Comparison of ENCODE assay signal across 16 cellular contexts in genomic region chr22:27602390-27602789, GRCh38.
"Had no signal": no experiment of that assay in that cellular context is flagged by ENCODE, and none has a peak within 500 bp of the region (broad histone marks: within the 10 kb centered on the region; RNA-seq: fewer than 3 reads in every experiment).

No MANE protein-coding gene starts in this region.

- H3K27ac Mint-ChIP-seq: activated naive CD8-positive, alpha-beta T cell had no signal

- H3K27ac ChIP-seq: esophagus squamous epithelium, ovary, upper lobe of right lung had no signal

- DNase-seq: activated CD4-positive, alpha-beta T cell treated with anti-CD3 and anti-CD28 coated beads for 1 hour; activated CD4-positive, alpha-beta T cell treated with anti-CD3 and anti-CD28 coated beads, Interleukin-2, amount 50 U/mL, for 48 hours; activated gamma-delta T cell; activated T-cell treated with anti-CD3 and anti-CD28 coated beads, Interleukin-2, amount 50 U/mL, for 4 hours; amygdala; cerebellar nuclear complex; esophagus squamous epithelium; foreskin fibroblast; head of caudate nucleus; left ventricle myocardium superior; ovary; stimulated activated CD4-positive, alpha-beta T cell treated with anti-CD3 and anti-CD28 coated beads, Interleukin-4, amount 100 ng/mL, for 1 hour; stimulated activated CD8-positive, alpha-beta memory T cell treated with anti-CD3 and anti-CD28 coated beads, Interleukin-4, amount 100 ng/mL, for 48 hours; stimulated activated naive CD8-positive, alpha-beta T cell treated with anti-CD3 and anti-CD28 coated beads, Interleukin-15, Interleukin-2, amounts not matched to agents 100 U/mL and 50 U/mL, for 24 hours; upper lobe of right lung had no signal

- ATAC-seq: activated T-cell treated with anti-CD3 and anti-CD28 coated beads, Interleukin-2, amount 50 U/mL, for 4 hours; left ventricle myocardium superior; stimulated activated naive CD8-positive, alpha-beta T cell treated with anti-CD3 and anti-CD28 coated beads, Interleukin-15, Interleukin-2, amounts not matched to agents 100 U/mL and 50 U/mL, for 24 hours; upper lobe of right lung had no signal

- H3K4me3 Mint-ChIP-seq: activated naive CD8-positive, alpha-beta T cell; activated T-cell treated with anti-CD3 and anti-CD28 coated beads, Interleukin-2, amount 50 U/mL, for 4 hours had no signal

- H3K4me1 ChIP-seq: esophagus squamous epithelium, upper lobe of right lung had no signal

- H3K9me3 ChIP-seq: esophagus squamous epithelium, ovary, upper lobe of right lung had no signal

- H3K4me3 ChIP-seq: esophagus squamous epithelium, ovary, upper lobe of right lung had no signal

- H3K36me3 Mint-ChIP-seq: activated naive CD8-positive, alpha-beta T cell had no signal

- H3K9me3 Mint-ChIP-seq: activated T-cell treated with anti-CD3 and anti-CD28 coated beads, Interleukin-2, amount 50 U/mL, for 4 hours had no signal

- H3K36me3 ChIP-seq: esophagus squamous epithelium, ovary, upper lobe of right lung had no signal

- H3K27me3 ChIP-seq: esophagus squamous epithelium, ovary, upper lobe of right lung had no signal
